ENCODE assay signal across 26 cellular contexts in the genomic region with DNA sequence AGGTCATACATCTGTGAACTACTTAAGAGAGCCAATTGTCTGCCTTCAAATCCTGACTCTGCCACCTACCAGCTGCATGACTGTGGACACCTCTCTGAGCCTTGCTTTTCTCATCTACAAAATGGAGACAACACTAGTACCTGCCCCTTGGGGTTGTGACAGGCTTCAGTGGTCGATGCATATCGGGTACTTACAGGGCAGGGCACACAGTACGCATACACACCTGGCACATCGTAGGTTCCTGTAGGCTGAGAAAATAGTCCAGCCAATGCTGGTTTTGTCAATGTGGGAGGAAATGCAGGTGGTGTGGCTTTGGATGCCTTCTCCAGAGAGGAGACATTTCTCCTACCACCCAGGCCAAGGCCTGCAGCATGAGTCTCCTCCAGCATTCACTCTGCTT.
"Had no signal": no experiment of that assay in that cellular context is flagged by ENCODE, and none has a peak within 500 bp of the region (broad histone marks: within the 10 kb centered on the region; RNA-seq: fewer than 3 reads in every experiment).

No MANE protein-coding gene starts in this region.

- ATAC-seq: effector memory CD8-positive, alpha-beta T cell; esophagus mucosa; gastrocnemius medialis; heart right ventricle; left cardiac atrium; left lung; left ventricle myocardium superior; lower lobe of right lung; naive thymus-derived CD4-positive, alpha-beta T cell had no signal

- H3K27me3 ChIP-seq: gastrocnemius medialis had no signal

- H3K36me3 ChIP-seq: esophagus squamous epithelium, gastrocnemius medialis, left lung had no signal

- DNase-seq: effector CD8-positive, alpha-beta T cell; effector memory CD8-positive, alpha-beta T cell; endodermal cell; erythroblast; esophagus squamous epithelium; foreskin fibroblast; foreskin melanocyte; gastrocnemius medialis; glutamatergic neuron; head of caudate nucleus; heart right ventricle; hippocampal formation; left cardiac atrium; left lung; left ventricle myocardium superior; lower lobe of right lung; mesenchymal stem cell; midbrain; naive thymus-derived CD4-positive, alpha-beta T cell had no signal

- H3K4me1 ChIP-seq: left lung, lower lobe of right lung had no signal

- H3K4me3 ChIP-seq: coronary artery, esophagus squamous epithelium, gastrocnemius medialis, heart right ventricle, left lung, lower lobe of right lung had no signal

- H3K9me3 ChIP-seq: esophagus squamous epithelium, gastrocnemius medialis, heart right ventricle, left lung, lower lobe of right lung had no signal

- H3K27ac ChIP-seq: coronary artery, epithelial cell of prostate, esophagus squamous epithelium, gastrocnemius medialis, heart right ventricle, left lung, lower lobe of right lung had no signal

- FAIRE-seq: colon, endometrium, islet of Langerhans, keratinocyte had no signal
